7 cellular contexts compared by ENCODE assay signal in the genomic region with DNA sequence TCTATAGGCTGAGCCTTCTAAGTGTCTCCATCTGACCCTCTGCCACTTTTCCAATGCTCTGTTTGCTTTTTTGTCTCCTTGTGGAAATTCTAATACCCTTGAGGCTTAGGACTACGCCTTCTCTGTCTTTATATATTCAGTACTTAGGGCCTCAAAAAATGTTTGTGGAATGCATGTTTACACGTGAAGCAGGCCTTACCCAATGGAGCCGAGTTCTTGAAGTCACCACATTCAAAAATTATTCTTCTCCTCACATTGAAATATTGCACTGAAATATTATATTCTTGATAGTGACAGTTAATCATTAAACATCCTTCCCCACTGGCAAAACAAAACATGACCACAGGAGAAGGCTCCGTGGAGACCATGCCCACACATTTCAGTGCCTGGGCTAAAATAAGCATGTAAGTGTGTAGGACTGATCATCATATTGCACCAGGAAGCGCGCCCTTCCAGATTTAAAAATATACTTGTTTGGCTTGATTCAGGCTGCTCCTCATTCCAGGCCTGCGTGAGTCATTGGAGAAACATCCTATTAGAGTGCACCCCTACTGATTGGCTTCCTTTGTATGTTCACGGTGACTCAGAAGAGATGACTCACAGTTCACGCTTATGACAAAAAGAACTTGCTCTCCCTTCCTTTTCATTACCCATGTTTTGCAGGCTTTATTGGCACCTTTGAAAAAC.
DNase-seq lines count a peak whose midpoint lies in the region; ATAC-seq, FAIRE-seq and TF ChIP-seq lines count a peak whose summit lies in the region.

No MANE protein-coding gene starts in this region.

- POLR2A ChIA-PET in HEK293 (lab: Yijun Ruan, JAX): no interaction called here
- POLR2A ChIA-PET in activated naive CD8-positive, alpha-beta T cell treated with anti-CD3 and anti-CD28 coated beads, Interleukin-2, amount 10 ng/mL, durations not matched to agents 7 days and 5 days (lab: Charles Lee): no interaction called here

- H3K4me3 ChIP-seq in HEK293 (ENCODE audit: low read depth, low read length): no peak overlapping the region
- no peak overlapping the region for H3K4me3 ChIP-seq in prostate gland

- no peaks in the 10 kb centered on the region for H3K27me3 ChIP-seq in prostate gland (replicated peaks; ENCODE audit: insufficient read depth)

- H3K4me3 Mint-ChIP-seq in activated naive CD8-positive, alpha-beta T cell treated with anti-CD3 and anti-CD28 coated beads, Interleukin-2, amount 10 ng/mL, durations not matched to agents 7 days and 5 days: no peak overlapping the region
- H3K4me3 Mint-ChIP-seq in stimulated activated memory B cell treated with anti-CD40 and anti-IgM and Interleukin-4, amounts not matched to agents 10 μg/mL and 1 μg/mL and 100 μg/mL, for 72 hours: no peak overlapping the region

- no peak for FAIRE-seq in GM12892 (lab: Jason Lieb, UNC)

- peak overlapping the region; percentile 22 for H3K27ac Mint-ChIP-seq in activated naive CD8-positive, alpha-beta T cell treated with anti-CD3 and anti-CD28 coated beads, Interleukin-2, amount 10 ng/mL, durations not matched to agents 7 days and 5 days
- H3K27ac Mint-ChIP-seq in stimulated activated memory B cell treated with anti-CD40 and anti-IgM and Interleukin-4, amounts not matched to agents 10 μg/mL and 1 μg/mL and 100 μg/mL, for 72 hours: no peak overlapping the region

- H3K36me3 ChIP-seq in HEK293 (ENCODE audit: control insufficient read depth in 2 of 2, insufficient read depth in 1 of 2, low read length in 2 of 2) (no peaks in the 10 kb centered on the region), prostate gland (no peaks in the 10 kb centered on the region)

- intact Hi-C loops in Right ventricle myocardium superior (cut with DNase I) (no loop called here), prostate gland (cut with DNase I) (loop anchor here (5.0 kb wide), 1 partner anchor 49 kb away; no protein-coding TSS in a partner anchor)

- no peak for TF ChIP-seq CTCF in HEK293 (tag by site-specific recombination; IDR thresholded peaks at IDR 0.05)
- TF ChIP-seq CTCF in prostate gland (IDR thresholded peaks at IDR 0.05): no peak

- H3K9me3 Mint-ChIP-seq in activated naive CD8-positive, alpha-beta T cell treated with anti-CD3 and anti-CD28 coated beads, Interleukin-2, amount 10 ng/mL, durations not matched to agents 7 days and 5 days: no peaks in the 10 kb centered on the region
- H3K9me3 Mint-ChIP-seq in stimulated activated memory B cell treated with anti-CD40 and anti-IgM and Interleukin-4, amounts not matched to agents 10 μg/mL and 1 μg/mL and 100 μg/mL, for 72 hours: no peaks in the 10 kb centered on the region

- peak; percentile 63 for ATAC-seq in activated naive CD8-positive, alpha-beta T cell treated with anti-CD3 and anti-CD28 coated beads, Interleukin-2, amount 10 ng/mL, durations not matched to agents 7 days and 5 days (ENCODE audit: low read depth)
- ATAC-seq in Right ventricle myocardium superior (ENCODE audit: poor library complexity): peak; percentile 99
- no peak for ATAC-seq in stimulated activated memory B cell treated with anti-CD40 and anti-IgM and Interleukin-4, amounts not matched to agents 10 μg/mL and 1 μg/mL and 100 μg/mL, for 72 hours

- H3K9me3 ChIP-seq in HEK293 (ENCODE audit: control insufficient read depth, insufficient read depth, low read depth, low read length) (no peaks in the 10 kb centered on the region), prostate gland (no peaks in the 10 kb centered on the region)

- 25% methylated on average over 9 of the region's 9 CpGs for WGBS in prostate gland

- H3K27me3 Mint-ChIP-seq in activated naive CD8-positive, alpha-beta T cell treated with anti-CD3 and anti-CD28 coated beads, Interleukin-2, amount 10 ng/mL, durations not matched to agents 7 days and 5 days: no peaks in the 10 kb centered on the region
- H3K27me3 Mint-ChIP-seq in stimulated activated memory B cell treated with anti-CD40 and anti-IgM and Interleukin-4, amounts not matched to agents 10 μg/mL and 1 μg/mL and 100 μg/mL, for 72 hours: no peaks in the 10 kb centered on the region

- DNase-seq in NOMO-1 (lab: John Stamatoyannopoulos, UW; ENCODE audit: unreplicated experiment in 2 of 2): peak; percentile 36 to 82
- no peak for DNase-seq in activated naive CD8-positive, alpha-beta T cell treated with anti-CD3 and anti-CD28 coated beads, Interleukin-2, amount 10 ng/mL, durations not matched to agents 7 days and 5 days
- peak; percentile 57 for DNase-seq in Right ventricle myocardium superior
- peak; percentile 88 for DNase-seq in prostate gland (ENCODE audit: low spot score)
- DNase-seq in GM12892 (ENCODE audit: insufficient read length): no peak

- H3K4me1 ChIP-seq in HEK293 (ENCODE audit: control insufficient read depth, insufficient read depth, low read length) (peaks cover 8% of the 10 kb centered on the region), prostate gland (replicated peaks) (peaks cover 10% of the 10 kb centered on the region)

- TF ChIP-seq POLR2A in prostate gland (IDR thresholded peaks at IDR 0.05) (no peak), GM12892 (IDR thresholded peaks at IDR 0.05; ENCODE audit: low read depth, low read length) (no peak)

- H3K27ac ChIP-seq in HEK293 (ENCODE audit: extremely low read depth, low read depth, low read length) (no peak overlapping the region), prostate gland (peak overlapping the region; percentile 65 to 67)

- CTCF ChIA-PET in HEK293 (lab: Yijun Ruan, JAX): interaction anchor here (0.6 kb wide), 2 partner anchors 173 to 1266 kb away, joined by 3 read pairs; no protein-coding TSS in a partner anchor

- H3K4me1 Mint-ChIP-seq in activated naive CD8-positive, alpha-beta T cell treated with anti-CD3 and anti-CD28 coated beads, Interleukin-2, amount 10 ng/mL, durations not matched to agents 7 days and 5 days: peaks cover 11% of the 10 kb centered on the region
- peaks cover 6% of the 10 kb centered on the region for H3K4me1 Mint-ChIP-seq in stimulated activated memory B cell treated with anti-CD40 and anti-IgM and Interleukin-4, amounts not matched to agents 10 μg/mL and 1 μg/mL and 100 μg/mL, for 72 hours

- H3K36me3 Mint-ChIP-seq in activated naive CD8-positive, alpha-beta T cell treated with anti-CD3 and anti-CD28 coated beads, Interleukin-2, amount 10 ng/mL, durations not matched to agents 7 days and 5 days: peaks cover 28% of the 10 kb centered on the region
- H3K36me3 Mint-ChIP-seq in stimulated activated memory B cell treated with anti-CD40 and anti-IgM and Interleukin-4, amounts not matched to agents 10 μg/mL and 1 μg/mL and 100 μg/mL, for 72 hours: peaks cover 62% of the 10 kb centered on the region

TF ChIP-seq in HEK293, 187 proteins besides CTCF, POLR2A, EP300 and RAD21 (continues in another document):
- TF ChIP-seq ZNF660 (tag by site-specific recombination; IDR thresholded peaks at IDR 0.05) (peak; percentile 95), ZNF626 (tag by site-specific recombination; IDR thresholded peaks at IDR 0.05) (no peak), TRIM28 (IDR thresholded peaks at IDR 0.05; ENCODE audit: borderline replicate concordance, low read length) (peak; percentile 23; the same call in 1 of the 2 replicates), ZNF366 (tag by site-specific recombination; conservative IDR thresholded peaks at IDR 0.05) (peak; percentile 91), ZBTB48 (tag by site-specific recombination; IDR thresholded peaks at IDR 0.05) (peak; percentile 30; the same call in 1 of the 2 replicates)
- TF ChIP-seq, protein P1, sequence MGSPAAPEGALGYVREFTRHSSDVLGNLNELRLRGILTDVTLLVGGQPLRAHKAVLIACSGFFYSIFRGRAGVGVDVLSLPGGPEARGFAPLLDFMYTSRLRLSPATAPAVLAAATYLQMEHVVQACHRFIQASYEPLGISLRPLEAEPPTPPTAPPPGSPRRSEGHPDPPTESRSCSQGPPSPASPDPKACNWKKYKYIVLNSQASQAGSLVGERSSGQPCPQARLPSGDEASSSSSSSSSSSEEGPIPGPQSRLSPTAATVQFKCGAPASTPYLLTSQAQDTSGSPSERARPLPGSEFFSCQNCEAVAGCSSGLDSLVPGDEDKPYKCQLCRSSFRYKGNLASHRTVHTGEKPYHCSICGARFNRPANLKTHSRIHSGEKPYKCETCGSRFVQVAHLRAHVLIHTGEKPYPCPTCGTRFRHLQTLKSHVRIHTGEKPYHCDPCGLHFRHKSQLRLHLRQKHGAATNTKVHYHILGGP (tag by site-specific recombination; IDR thresholded peaks at IDR 0.05): no peak
- TF ChIP-seq, protein P2, sequence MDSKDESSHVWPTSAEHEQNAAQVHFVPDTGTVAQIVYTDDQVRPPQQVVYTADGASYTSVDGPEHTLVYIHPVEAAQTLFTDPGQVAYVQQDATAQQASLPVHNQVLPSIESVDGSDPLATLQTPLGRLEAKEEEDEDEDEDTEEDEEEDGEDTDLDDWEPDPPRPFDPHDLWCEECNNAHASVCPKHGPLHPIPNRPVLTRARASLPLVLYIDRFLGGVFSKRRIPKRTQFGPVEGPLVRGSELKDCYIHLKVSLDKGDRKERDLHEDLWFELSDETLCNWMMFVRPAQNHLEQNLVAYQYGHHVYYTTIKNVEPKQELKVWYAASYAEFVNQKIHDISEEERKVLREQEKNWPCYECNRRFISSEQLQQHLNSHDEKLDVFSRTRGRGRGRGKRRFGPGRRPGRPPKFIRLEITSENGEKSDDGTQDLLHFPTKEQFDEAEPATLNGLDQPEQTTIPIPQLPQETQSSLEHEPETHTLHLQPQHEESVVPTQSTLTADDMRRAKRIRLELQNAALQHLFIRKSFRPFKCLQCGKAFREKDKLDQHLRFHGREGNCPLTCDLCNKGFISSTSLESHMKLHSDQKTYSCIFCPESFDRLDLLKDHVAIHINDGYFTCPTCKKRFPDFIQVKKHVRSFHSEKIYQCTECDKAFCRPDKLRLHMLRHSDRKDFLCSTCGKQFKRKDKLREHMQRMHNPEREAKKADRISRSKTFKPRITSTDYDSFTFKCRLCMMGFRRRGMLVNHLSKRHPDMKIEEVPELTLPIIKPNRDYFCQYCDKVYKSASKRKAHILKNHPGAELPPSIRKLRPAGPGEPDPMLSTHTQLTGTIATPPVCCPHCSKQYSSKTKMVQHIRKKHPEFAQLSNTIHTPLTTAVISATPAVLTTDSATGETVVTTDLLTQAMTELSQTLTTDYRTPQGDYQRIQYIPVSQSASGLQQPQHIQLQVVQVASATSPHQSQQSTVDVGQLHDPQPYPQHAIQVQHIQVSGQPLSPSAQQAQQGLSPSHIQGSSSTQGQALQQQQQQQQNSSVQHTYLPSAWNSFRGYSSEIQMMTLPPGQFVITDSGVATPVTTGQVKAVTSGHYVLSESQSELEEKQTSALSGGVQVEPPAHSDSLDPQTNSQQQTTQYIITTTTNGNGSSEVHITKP (tag by site-specific recombination; IDR thresholded peaks at IDR 0.05): peak; percentile 79

Comparison
In these comparisons a context has a peak if more than half of its experiments do, and no peak if none do; other contexts are left out.
1. DNase-seq: peak in NOMO-1 (2 of 2), Right ventricle myocardium superior (single experiment) and prostate gland (single experiment); none in activated naive CD8-positive, alpha-beta T cell treated with anti-CD3 and anti-CD28 coated beads, Interleukin-2, amount 10 ng/mL, durations not matched to agents 7 days and 5 days (single experiment) and GM12892 (single experiment).